Comparison of ENCODE assay signal across 8 cellular contexts in the genomic region with DNA sequence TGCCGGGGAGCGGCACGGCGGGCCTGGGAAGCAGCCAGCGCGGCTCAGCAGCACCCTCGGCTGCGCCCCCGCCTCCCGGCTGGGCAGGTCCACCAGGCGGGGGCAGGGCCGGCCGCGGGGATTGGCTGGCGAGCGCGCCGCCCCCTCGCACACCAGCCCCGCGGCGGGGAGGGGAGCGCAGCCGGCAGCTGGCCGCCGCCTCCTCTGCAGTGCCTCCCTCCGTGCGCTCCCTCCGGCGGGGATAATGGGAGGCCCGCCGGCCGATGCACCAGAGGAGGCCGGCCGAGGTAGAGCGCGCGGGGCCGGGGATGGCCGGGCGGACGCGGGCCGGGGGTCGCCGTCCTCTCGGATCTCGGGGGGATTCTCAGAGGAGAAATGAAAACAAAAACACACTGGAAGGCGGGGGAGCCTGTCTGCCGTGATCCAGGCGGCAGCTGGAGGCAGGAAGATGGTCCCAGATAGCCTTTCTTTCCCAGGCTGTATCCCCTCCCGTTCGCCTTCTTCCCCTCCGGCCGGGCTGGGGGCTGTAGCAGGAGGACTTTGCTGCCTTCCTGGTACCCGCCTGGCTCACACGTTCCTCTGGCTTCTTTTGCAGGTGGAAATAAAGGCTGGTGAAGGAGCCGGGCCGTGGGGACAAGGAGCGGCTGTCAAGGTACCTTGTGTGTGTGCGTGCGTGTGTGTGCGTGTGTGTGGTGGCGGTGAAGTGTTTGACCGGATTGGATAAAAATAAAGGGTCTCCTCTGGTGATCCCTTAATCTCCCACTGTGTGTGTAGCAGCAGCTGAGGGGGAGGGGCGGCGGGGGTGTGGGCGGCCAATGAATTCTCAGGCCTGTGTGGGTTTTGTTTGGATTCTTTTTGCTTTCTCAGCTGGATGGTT. TPM values are rescaled to one million over a fixed set of nuclear protein-coding genes. Genes with fewer than 3 reads are reported as not detected.
DNase-seq lines count a peak whose midpoint lies in the region; ATAC-seq and TF ChIP-seq lines count a peak whose summit lies in the region.

No MANE protein-coding gene starts in this region.

- H3K9me3 ChIP-seq in Karpas-422 (ENCODE audit: low read length), result no peaks in the 10 kb centered on the region
- no peaks in the 10 kb centered on the region for H3K9me3 ChIP-seq in adrenal gland (replicated peaks in 1 of 3)
- H3K9me3 ChIP-seq in uterus, result no peaks in the 10 kb centered on the region

- H3K4me1 ChIP-seq in Karpas-422 (ENCODE audit: low read length) (peaks cover 20% of the 10 kb centered on the region), adrenal gland (replicated peaks in 1 of 2) (peaks cover 10 to 39% of the 10 kb centered on the region in 2 donors), uterus (peaks cover 0 to 27% of the 10 kb centered on the region in 2 donors)

- intact Hi-C loops in adrenal gland (cut with DNase I) (no loop called here), left ventricle myocardium superior (cut with micrococcal nuclease) (no loop called here), posterior vena cava (cut with DNase I) (loop anchor here in 1 of 2 donors (5.0 kb wide), 1 partner anchor 125 kb away; no protein-coding TSS in a partner anchor), uterus (cut with DNase I; ENCODE audit: low total_unique reads) (loop anchor here (10.0 kb wide), 1 partner anchor 68 kb away; no protein-coding TSS in a partner anchor)

- H3K79me2 ChIP-seq in Karpas-422 (ENCODE audit: low read length), result peaks cover 50% of the 10 kb centered on the region

- no peaks in the 10 kb centered on the region for H3K27me3 ChIP-seq in Karpas-422 (ENCODE audit: low read length)
- no peaks in the 10 kb centered on the region for H3K27me3 ChIP-seq in adrenal gland
- no peaks in the 10 kb centered on the region for H3K27me3 ChIP-seq in uterus

- H4K20me1 ChIP-seq in Karpas-422 (ENCODE audit: insufficient read depth, low read depth, low read length), result peaks cover 76% of the 10 kb centered on the region

- TF ChIP-seq CTCF in adrenal gland (IDR thresholded peaks at IDR 0.05) (peak in 4 of 6 experiments; percentile 15 to 44 (median 24)), uterus (IDR thresholded peaks at IDR 0.05) (peak in 2 of 4 experiments; percentile 29 to 50)

- H3K9me2 ChIP-seq in Karpas-422 (replicated peaks; ENCODE audit: insufficient read depth, low read length), result no peaks in the 10 kb centered on the region

- H3K36me3 ChIP-seq in Karpas-422 (ENCODE audit: insufficient read depth, low read length) (0 out of 2 replicates have a peak, but pooled peaks cover under 1% of the 10 kb centered on the region), adrenal gland (replicated peaks in 1 of 2) (no peaks in the 10 kb centered on the region), uterus (no peaks in the 10 kb centered on the region)

- H3K27ac ChIP-seq in Karpas-422 (ENCODE audit: low read length) (no peak overlapping the region), adrenal gland (peak overlapping the region in 1 of 5 donors; percentile 72), uterus (peak overlapping the region; percentile 60 to 75)

- peak overlapping the region; percentile 93 for H3K4me2 ChIP-seq in Karpas-422 (ENCODE audit: low read depth, low read length, poor library complexity, severe bottlenecking)

- H3K4me3 ChIP-seq in Karpas-422 (ENCODE audit: low read length), result peak overlapping the region; percentile 68
- H3K4me3 ChIP-seq in adrenal gland, result peak overlapping the region in 2 of 4 donors; percentile 49 to 70
- H3K4me3 ChIP-seq in uterus, result peak overlapping the region; percentile 55 to 59

- H2AFZ ChIP-seq in Karpas-422 (ENCODE audit: low read length), result no peak overlapping the region

- WGBS in adrenal gland, 4 donors, result 1 to 4% (median 4%) methylated on average over 24 to 68 of the region's 68 CpGs

- peak overlapping the region; percentile 68 for H3K9ac ChIP-seq in Karpas-422 (ENCODE audit: low read length)

- TF ChIP-seq POLR2A in adrenal gland (IDR thresholded peaks at IDR 0.05) (peak; percentile 39 to 66), uterus (IDR thresholded peaks at IDR 0.05) (peak; percentile 75 to 87)

- peak; percentile 89 for ATAC-seq in GM21737 (IDR thresholded peaks at IDR 0.05; ENCODE audit: unreplicated experiment)
- peak; percentile 97 for ATAC-seq in SK-N-SH treated with all-trans-retinoic acid at 6 μM for 48 hours
- peak; percentile 99 for ATAC-seq in left ventricle myocardium superior

- peak; percentile 80 for DNase-seq in DMS53 treated with DMSO at 0.1 percent for 48 hours (lab: John Stamatoyannopoulos, UW; ENCODE audit: unreplicated experiment)
- peak; percentile 93 for DNase-seq in Karpas-422
- DNase-seq in adrenal gland, result peak; percentile 73 to 89 (median 86)
- peak; percentile 94 for DNase-seq in left ventricle myocardium superior
- DNase-seq in posterior vena cava (ENCODE audit: low spot score), result peak; percentile 92
- DNase-seq in uterus, result peak; percentile 77 to 82

TF ChIP-seq in SK-N-SH treated with all-trans-retinoic acid at 6 μM for 48 hours, 23 proteins besides CTCF, POLR2A, EP300 and RAD21 (continues in another document):
- TF ChIP-seq ARNTL (CRISPR knock-in tag; IDR thresholded peaks at IDR 0.05; ENCODE audit: borderline replicate concordance, low read depth), result no peak
- TF ChIP-seq, protein P1, sequence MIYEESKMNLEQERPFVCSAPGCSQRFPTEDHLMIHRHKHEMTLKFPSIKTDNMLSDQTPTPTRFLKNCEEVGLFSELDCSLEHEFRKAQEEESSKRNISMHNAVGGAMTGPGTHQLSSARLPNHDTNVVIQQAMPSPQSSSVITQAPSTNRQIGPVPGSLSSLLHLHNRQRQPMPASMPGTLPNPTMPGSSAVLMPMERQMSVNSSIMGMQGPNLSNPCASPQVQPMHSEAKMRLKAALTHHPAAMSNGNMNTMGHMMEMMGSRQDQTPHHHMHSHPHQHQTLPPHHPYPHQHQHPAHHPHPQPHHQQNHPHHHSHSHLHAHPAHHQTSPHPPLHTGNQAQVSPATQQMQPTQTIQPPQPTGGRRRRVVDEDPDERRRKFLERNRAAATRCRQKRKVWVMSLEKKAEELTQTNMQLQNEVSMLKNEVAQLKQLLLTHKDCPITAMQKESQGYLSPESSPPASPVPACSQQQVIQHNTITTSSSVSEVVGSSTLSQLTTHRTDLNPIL (CRISPR knock-in tag; IDR thresholded peaks at IDR 0.05; ENCODE audit: low read depth), result no peak
- TF ChIP-seq ZNF565 (CRISPR knock-in tag; conservative IDR thresholded peaks at IDR 0.05; ENCODE audit: low read depth), result no peak
- no peak for TF ChIP-seq SNAI2 (CRISPR knock-in tag; IDR thresholded peaks at IDR 0.05)
- TF ChIP-seq ESRRG (CRISPR knock-in tag; IDR thresholded peaks at IDR 0.05), result no peak
- no peak for TF ChIP-seq ZFP30 (CRISPR knock-in tag; IDR thresholded peaks at IDR 0.05)
- TF ChIP-seq TOX (CRISPR knock-in tag; IDR thresholded peaks at IDR 0.05; ENCODE audit: borderline replicate concordance), result no peak
- TF ChIP-seq RARB (CRISPR knock-in tag; IDR thresholded peaks at IDR 0.05), result no peak
- TF ChIP-seq, protein P2, sequence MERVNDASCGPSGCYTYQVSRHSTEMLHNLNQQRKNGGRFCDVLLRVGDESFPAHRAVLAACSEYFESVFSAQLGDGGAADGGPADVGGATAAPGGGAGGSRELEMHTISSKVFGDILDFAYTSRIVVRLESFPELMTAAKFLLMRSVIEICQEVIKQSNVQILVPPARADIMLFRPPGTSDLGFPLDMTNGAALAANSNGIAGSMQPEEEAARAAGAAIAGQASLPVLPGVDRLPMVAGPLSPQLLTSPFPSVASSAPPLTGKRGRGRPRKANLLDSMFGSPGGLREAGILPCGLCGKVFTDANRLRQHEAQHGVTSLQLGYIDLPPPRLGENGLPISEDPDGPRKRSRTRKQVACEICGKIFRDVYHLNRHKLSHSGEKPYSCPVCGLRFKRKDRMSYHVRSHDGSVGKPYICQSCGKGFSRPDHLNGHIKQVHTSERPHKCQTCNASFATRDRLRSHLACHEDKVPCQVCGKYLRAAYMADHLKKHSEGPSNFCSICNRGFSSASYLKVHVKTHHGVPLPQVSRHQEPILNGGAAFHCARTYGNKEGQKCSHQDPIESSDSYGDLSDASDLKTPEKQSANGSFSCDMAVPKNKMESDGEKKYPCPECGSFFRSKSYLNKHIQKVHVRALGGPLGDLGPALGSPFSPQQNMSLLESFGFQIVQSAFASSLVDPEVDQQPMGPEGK (CRISPR knock-in tag; IDR thresholded peaks at IDR 0.05; ENCODE audit: borderline replicate concordance), result no peak
- TF ChIP-seq TCF4 (CRISPR knock-in tag; IDR thresholded peaks at IDR 0.05; ENCODE audit: borderline replicate concordance), result no peak
- TF ChIP-seq, protein P3, sequence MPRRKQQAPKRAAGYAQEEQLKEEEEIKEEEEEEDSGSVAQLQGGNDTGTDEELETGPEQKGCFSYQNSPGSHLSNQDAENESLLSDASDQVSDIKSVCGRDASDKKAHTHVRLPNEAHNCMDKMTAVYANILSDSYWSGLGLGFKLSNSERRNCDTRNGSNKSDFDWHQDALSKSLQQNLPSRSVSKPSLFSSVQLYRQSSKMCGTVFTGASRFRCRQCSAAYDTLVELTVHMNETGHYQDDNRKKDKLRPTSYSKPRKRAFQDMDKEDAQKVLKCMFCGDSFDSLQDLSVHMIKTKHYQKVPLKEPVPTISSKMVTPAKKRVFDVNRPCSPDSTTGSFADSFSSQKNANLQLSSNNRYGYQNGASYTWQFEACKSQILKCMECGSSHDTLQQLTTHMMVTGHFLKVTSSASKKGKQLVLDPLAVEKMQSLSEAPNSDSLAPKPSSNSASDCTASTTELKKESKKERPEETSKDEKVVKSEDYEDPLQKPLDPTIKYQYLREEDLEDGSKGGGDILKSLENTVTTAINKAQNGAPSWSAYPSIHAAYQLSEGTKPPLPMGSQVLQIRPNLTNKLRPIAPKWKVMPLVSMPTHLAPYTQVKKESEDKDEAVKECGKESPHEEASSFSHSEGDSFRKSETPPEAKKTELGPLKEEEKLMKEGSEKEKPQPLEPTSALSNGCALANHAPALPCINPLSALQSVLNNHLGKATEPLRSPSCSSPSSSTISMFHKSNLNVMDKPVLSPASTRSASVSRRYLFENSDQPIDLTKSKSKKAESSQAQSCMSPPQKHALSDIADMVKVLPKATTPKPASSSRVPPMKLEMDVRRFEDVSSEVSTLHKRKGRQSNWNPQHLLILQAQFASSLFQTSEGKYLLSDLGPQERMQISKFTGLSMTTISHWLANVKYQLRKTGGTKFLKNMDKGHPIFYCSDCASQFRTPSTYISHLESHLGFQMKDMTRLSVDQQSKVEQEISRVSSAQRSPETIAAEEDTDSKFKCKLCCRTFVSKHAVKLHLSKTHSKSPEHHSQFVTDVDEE (CRISPR knock-in tag; IDR thresholded peaks at IDR 0.05), result no peak
- TF ChIP-seq GLIS3 (CRISPR knock-in tag; IDR thresholded peaks at IDR 0.05), result no peak
- TF ChIP-seq ZNF8 (CRISPR knock-in tag; IDR thresholded peaks at IDR 0.05), result no peak
- TF ChIP-seq CSDC2 (CRISPR knock-in tag; IDR thresholded peaks at IDR 0.05), result no peak
- TF ChIP-seq OSR1 (CRISPR knock-in tag; IDR thresholded peaks at IDR 0.05), result no peak

RNA-seq across cellular contexts. Expression of a gene that starts 18.0 kb away (rescaled TPM):
- total RNA-seq in Karpas-422 (2014; rRNA removed; shearing (Covaris generic); ENCODE audit: low replicate concordance), result 11.6 and 13.6 TPM in 2 replicates
- total RNA-seq in adrenal gland, result 1 to 10 TPM; 1.6 to 8.6 (median 6.4) TPM
- 1 to 10 TPM; 1.3 to 5.7 (median 1.3) TPM for polyA plus RNA-seq in adrenal gland
- total RNA-seq in left ventricle myocardium superior, result 3.3 TPM
- total RNA-seq in posterior vena cava, result 1 to 10 TPM; 6.6 to 8.5 TPM
- total RNA-seq in uterus, result 10 to 100 TPM in 2 of 4 donors, 1 to 10 TPM in 2; 1.3 to 12.0 (median 7.8) TPM
